9 cellular contexts compared by ENCODE assay signal in genomic region chr5:42636425-42636824, GRCh38.
DNase-seq lines count a peak whose midpoint lies in the region; ATAC-seq and TF ChIP-seq lines count a peak whose summit lies in the region.
"Had no signal": no experiment of that assay in that cellular context is flagged by ENCODE, and none has a peak within 500 bp of the region (broad histone marks: within the 10 kb centered on the region; RNA-seq: fewer than 3 reads in every experiment).

No MANE protein-coding gene starts in this region.

- H3K9me3 ChIP-seq in adrenal gland (replicated peaks in 1 of 3) = no peaks in the 10 kb centered on the region
- H3K9me3 ChIP-seq in liver (ENCODE audit: control insufficient read depth in 4 of 4, low read length in 3 of 4) = no peaks in the 10 kb centered on the region
- no peaks in the 10 kb centered on the region for H3K9me3 ChIP-seq in spleen

- 58 to 82% (median 66%) methylated on average over 2 of the region's 2 CpGs for WGBS in adrenal gland, 4 donors
- 60% methylated on average over 2 of the region's 2 CpGs for WGBS in liver
- 76 to 85% (median 82%) methylated on average over 2 of the region's 2 CpGs for WGBS in spleen, 5 donors

- H3K4me1 ChIP-seq in KMS-11 (ENCODE audit: low read depth, poor library complexity, severe bottlenecking) = peaks cover 25% of the 10 kb centered on the region
- no peaks in the 10 kb centered on the region for H3K4me1 ChIP-seq in adrenal gland (replicated peaks in 1 of 2)
- H3K4me1 ChIP-seq in liver (ENCODE audit: control insufficient read depth in 4 of 4, insufficient read depth in 4 of 4, low read length in 3 of 4) = peaks cover 1 to 16% (median 8%) of the 10 kb centered on the region in 4 donors
- no peaks in the 10 kb centered on the region for H3K4me1 ChIP-seq in spleen

- no peaks in the 10 kb centered on the region for H4K20me1 ChIP-seq in KMS-11 (ENCODE audit: insufficient read depth)

- intact Hi-C loops in adrenal gland (cut with DNase I) = no loop called here
- intact Hi-C loops in spleen (cut with DNase I; ENCODE audit: low total_unique reads) = no loop called here

- no peak overlapping the region for H3K4me3 ChIP-seq in KMS-11 (IDR thresholded peaks at IDR 0.05; ENCODE audit: insufficient read depth, low read depth, low read length)
- no peak overlapping the region for H3K4me3 ChIP-seq in adrenal gland
- no peak overlapping the region for H3K4me3 ChIP-seq in liver (ENCODE audit: low read depth in 1 of 3, low read length in 3 of 3)
- H3K4me3 ChIP-seq in spleen = no peak overlapping the region

- no peak for ATAC-seq in HG02763 (IDR thresholded peaks at IDR 0.05; ENCODE audit: unreplicated experiment)

- TF ChIP-seq POLR2A in adrenal gland (IDR thresholded peaks at IDR 0.05) (no peak), spleen (IDR thresholded peaks at IDR 0.05) (no peak)

- H3K79me2 ChIP-seq in KMS-11 (ENCODE audit: insufficient read depth, low read depth) = no peaks in the 10 kb centered on the region

- H3K36me3 ChIP-seq in KMS-11 (ENCODE audit: insufficient read depth) = no peaks in the 10 kb centered on the region
- H3K36me3 ChIP-seq in adrenal gland (replicated peaks in 1 of 2) = no peaks in the 10 kb centered on the region
- H3K36me3 ChIP-seq in liver (ENCODE audit: control insufficient read depth in 4 of 4, insufficient read depth in 3 of 4, low read depth in 1 of 4, low read length in 3 of 4) = peaks cover 0 to 27% (median 5%) of the 10 kb centered on the region in 4 donors
- H3K36me3 ChIP-seq in spleen = no peaks in the 10 kb centered on the region

- no peak overlapping the region for H2AFZ ChIP-seq in KMS-11 (ENCODE audit: low read depth)

- peak; percentile 6 for DNase-seq in ELR (ENCODE audit: low read depth)
- no peak for DNase-seq in adrenal gland
- no peak for DNase-seq in activated CD4-positive, alpha-beta T cell treated with anti-CD3 and anti-CD28 coated beads for 4 hours
- no peak for DNase-seq in spleen
- DNase-seq: NCI-H1417 treated with DMSO at 0.1 percent for 48 hours; stimulated activated naive CD4-positive, alpha-beta T cell had no signal

- peak; percentile 75 to 78 for TF ChIP-seq RAD21 in liver (IDR thresholded peaks at IDR 0.05)

- no peak overlapping the region for H3K4me2 ChIP-seq in KMS-11

- H3K9ac ChIP-seq in KMS-11 (no peak overlapping the region), liver (ENCODE audit: low read depth in 1 of 2, low read length in 2 of 2) (no peak overlapping the region)

- TF ChIP-seq CTCF in KMS-11 (conservative IDR thresholded peaks at IDR 0.05; ENCODE audit: low read depth, low read length) (peak; percentile 76), adrenal gland (IDR thresholded peaks at IDR 0.05) (peak in 5 of 6 experiments; percentile 10 to 37 (median 32)), liver (IDR thresholded peaks at IDR 0.05; ENCODE audit: low read depth, low read length, missing input control) (peak; percentile 27), spleen (IDR thresholded peaks at IDR 0.05 in 8 of 11, conservative IDR thresholded peaks at IDR 0.05 in 3 of 11) (no peak)

- H3K27ac ChIP-seq in KMS-11 = no peak overlapping the region
- no peak overlapping the region for H3K27ac ChIP-seq in adrenal gland
- no peak overlapping the region for H3K27ac ChIP-seq in liver (ENCODE audit: low read depth in 1 of 2, low read length in 2 of 2)
- no peak overlapping the region for H3K27ac ChIP-seq in spleen

- no peaks in the 10 kb centered on the region for H3K27me3 ChIP-seq in KMS-11 (ENCODE audit: insufficient read depth, low read depth)
- no peaks in the 10 kb centered on the region for H3K27me3 ChIP-seq in adrenal gland
- no peaks in the 10 kb centered on the region for H3K27me3 ChIP-seq in liver (ENCODE audit: control insufficient read depth in 4 of 4, insufficient read depth in 4 of 4, low read length in 3 of 4)
- H3K27me3 ChIP-seq in spleen (replicated peaks in 1 of 7) = no peaks in the 10 kb centered on the region

TF ChIP-seq in liver, 16 proteins besides CTCF, POLR2A, EP300 and RAD21:
- TF ChIP-seq FOXA2 (IDR thresholded peaks at IDR 0.05) = no peak
- TF ChIP-seq NR2F2 (IDR thresholded peaks at IDR 0.05) = no peak
- TF ChIP-seq REST (IDR thresholded peaks at IDR 0.05) = no peak
- TF ChIP-seq EGR1 (IDR thresholded peaks at IDR 0.05; ENCODE audit: low read depth in 2 of 2) = no peak
- no peak for TF ChIP-seq GABPA (IDR thresholded peaks at IDR 0.05 in 1 of 2, conservative IDR thresholded peaks at IDR 0.05 in 1 of 2)
- no peak for TF ChIP-seq JUND (IDR thresholded peaks at IDR 0.05)
- TF ChIP-seq RXRA (IDR thresholded peaks at IDR 0.05) = peak in 1 of 2 donors; percentile 5

Comparison
In these comparisons a context has a peak if more than half of its experiments do, and no peak if none do; other contexts are left out.
1. CTCF ChIP-seq: peak in KMS-11 (single experiment), adrenal gland (5 of 6) and liver (single experiment); none in spleen (0 of 11).